Comparison of ENCODE assay signal across 9 cellular contexts in genomic region chr12:1936406-1937320, GRCh38. TPM values are rescaled to one million over a fixed set of nuclear protein-coding genes. Genes with fewer than 3 reads are reported as not detected.
DNase-seq lines count a peak whose midpoint lies in the region; ATAC-seq and TF ChIP-seq lines count a peak whose summit lies in the region.
"Had no signal": no experiment of that assay in that cellular context is flagged by ENCODE, and none has a peak within 500 bp of the region (broad histone marks: within the 10 kb centered on the region; RNA-seq: fewer than 3 reads in every experiment).

No MANE protein-coding gene starts in this region.

- no peak for TF ChIP-seq CTCF in lung (IDR thresholded peaks at IDR 0.05; ENCODE audit: control extremely low read depth, extremely low read depth)

- H3K4me1 ChIP-seq in lung (ENCODE audit: control insufficient read depth in 2 of 2, insufficient read depth in 2 of 2, low read length in 2 of 2), result no peaks in the 10 kb centered on the region

- no peaks in the 10 kb centered on the region for H3K9me3 ChIP-seq in lung (ENCODE audit: control insufficient read depth in 2 of 2, insufficient read depth in 1 of 2, low read length in 1 of 2)

- peaks cover 0 to 6% of the 10 kb centered on the region in 2 donors for H3K36me3 ChIP-seq in lung (ENCODE audit: control insufficient read depth in 2 of 2, insufficient read depth in 2 of 2, low read length in 2 of 2)

- H3K27me3 ChIP-seq in lung (ENCODE audit: control insufficient read depth, insufficient read depth), result no peaks in the 10 kb centered on the region

- ATAC-seq in lung (ENCODE audit: insufficient read depth, low FRiP score), result peak; percentile 12
- no peak for ATAC-seq in GM21723 (IDR thresholded peaks at IDR 0.05; ENCODE audit: unreplicated experiment)
- ATAC-seq in GM21367 (IDR thresholded peaks at IDR 0.05; ENCODE audit: unreplicated experiment), result no peak

- DNase-seq in activated CD8-positive, alpha-beta memory T cell treated with anti-CD3 and anti-CD28 coated beads, Interleukin-2, amount 50 U/mL, for 48 hours, result peak; percentile 30
- no peak for DNase-seq in activated CD8-positive, alpha-beta memory T cell treated with anti-CD3 and anti-CD28 coated beads, Interleukin-2, amount 50 U/mL, for 4 hours
- DNase-seq in cerebellum (ENCODE audit: low spot score) (peak; percentile 73), lung (ENCODE audit: low spot score) (peak; percentile 62), COLO668 (lab: John Stamatoyannopoulos, UW; ENCODE audit: unreplicated experiment) (no peak)
- no peak for DNase-seq in activated CD4-positive, alpha-beta T cell treated with anti-CD3 and anti-CD28 coated beads, Interleukin-2, amount 50 U/mL, for 48 hours
- DNase-seq: Karpas-422 had no signal

- H3K4me3 ChIP-seq in lung, result no peak overlapping the region

- 56 to 82% methylated on average over 25 of the region's 25 CpGs for WGBS in lung, 2 donors

- peak overlapping the region; percentile 70 to 74 for H3K27ac ChIP-seq in lung (ENCODE audit: low read depth in 1 of 2, low read length in 1 of 2)

RNA-seq across cellular contexts. Expression of gene CACNA2D4, which starts 18.2 kb away (rescaled TPM):
- 0.45 TPM for total RNA-seq in cerebellum
- 10 to 100 TPM in 1 of 2 donors, 1 to 10 TPM in 1; 1.5 to 12.6 TPM for total RNA-seq in lung
- 10 to 100 TPM in 1 of 2 donors, 1 to 10 TPM in 1; 2.9 to 11.7 TPM for polyA plus RNA-seq in lung

Comparison
In these comparisons a context has a peak if more than half of its experiments do, and no peak if none do; other contexts are left out.
1. DNase-seq: peak in activated CD8-positive, alpha-beta memory T cell treated with anti-CD3 and anti-CD28 coated beads, Interleukin-2, amount 50 U/mL, for 48 hours (single experiment), cerebellum (single experiment) and lung (single experiment); none in activated CD8-positive, alpha-beta memory T cell treated with anti-CD3 and anti-CD28 coated beads, Interleukin-2, amount 50 U/mL, for 4 hours (single experiment), activated CD4-positive, alpha-beta T cell treated with anti-CD3 and anti-CD28 coated beads, Interleukin-2, amount 50 U/mL, for 48 hours (0 of 2) and COLO668 (single experiment).